8 cellular contexts compared by ENCODE assay signal in the genomic region with DNA sequence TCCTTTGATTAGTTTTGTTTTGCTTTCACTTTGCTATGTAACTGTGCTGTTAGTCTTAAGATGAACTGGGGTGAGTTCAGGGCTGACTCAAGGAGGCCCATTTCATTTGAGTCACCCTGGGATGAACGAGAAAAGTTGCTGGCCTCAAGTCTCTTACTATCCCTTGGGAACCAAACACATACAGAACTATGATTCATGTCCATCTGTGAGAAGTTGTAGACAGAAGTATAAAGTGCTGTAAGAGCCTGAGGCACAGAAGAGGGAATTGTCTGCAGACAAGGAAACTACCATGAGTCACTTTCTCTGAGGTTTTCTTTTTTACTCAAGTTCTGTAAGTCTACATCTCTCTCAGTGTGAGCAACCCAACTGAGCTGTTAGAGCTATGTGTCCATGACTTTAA.
DNase-seq lines count a peak whose midpoint lies in the region; ATAC-seq lines count a peak whose summit lies in the region.

No MANE protein-coding gene starts in this region.

- H3K23ac ChIP-seq in neuronal stem cell (ENCODE audit: low read depth, low read length, poor library complexity), result no peak overlapping the region

- peak overlapping the region; percentile 10 for H3K27ac Mint-ChIP-seq in central memory CD8-positive, alpha-beta T cell (ENCODE audit: low read depth)

- no CpG with 5 or more reads among the region's 1 CpG for WGBS in neuronal stem cell (ENCODE audit: extremely low coverage in 2 of 2, insufficient read length in 2 of 2, insufficient replicate concordance in 1 of 2), 2 donors

- no peak overlapping the region for H4K8ac ChIP-seq in neuronal stem cell (ENCODE audit: low read depth, low read length)

- no peak overlapping the region for H3K18ac ChIP-seq in neuronal stem cell (ENCODE audit: low read length)

- peaks cover 4% of the 10 kb centered on the region for H3K4me1 Mint-ChIP-seq in central memory CD8-positive, alpha-beta T cell

- no peak overlapping the region for H3K14ac ChIP-seq in neuronal stem cell (ENCODE audit: low read length)

- peak overlapping the region; percentile 41 for H2AFZ ChIP-seq in neuronal stem cell (ENCODE audit: low read length)

- no peaks in the 10 kb centered on the region for H3K36me3 ChIP-seq in neuronal stem cell (replicated peaks in 1 of 2; ENCODE audit: control insufficient read depth in 2 of 2, insufficient read depth in 2 of 2, low read length in 2 of 2)

- ATAC-seq in GM18502 (IDR thresholded peaks at IDR 0.05; ENCODE audit: poor library complexity, unreplicated experiment), result peak; percentile 96
- ATAC-seq in GM21825 (IDR thresholded peaks at IDR 0.05; ENCODE audit: unreplicated experiment), result peak; percentile 88
- ATAC-seq in central memory CD8-positive, alpha-beta T cell (replicated peaks; ENCODE audit: extremely low read depth, poor library complexity, severe bottlenecking), result peak; percentile 55

- peaks cover 0 to 1% of the 10 kb centered on the region in 2 donors for H3K4me1 ChIP-seq in neuronal stem cell (ENCODE audit: control insufficient read depth in 2 of 2, insufficient read depth in 1 of 2, low read depth in 1 of 2, low read length in 2 of 2)

- H3K4me2 ChIP-seq in neuronal stem cell (ENCODE audit: insufficient read depth, low read length, poor library complexity, severe bottlenecking), result no peak overlapping the region

- no peaks in the 10 kb centered on the region for H3K27me3 ChIP-seq in neuronal stem cell (ENCODE audit: control insufficient read depth in 3 of 3, insufficient read depth in 3 of 3, low read depth in 1 of 3, low read length in 3 of 3)

- no peak overlapping the region for H3K4me3 ChIP-seq in neuronal stem cell (ENCODE audit: low read length in 2 of 2)

- H3K27me3 Mint-ChIP-seq in central memory CD8-positive, alpha-beta T cell, result no peaks in the 10 kb centered on the region

- H3K4ac ChIP-seq in neuronal stem cell (ENCODE audit: low read length), result no peak overlapping the region

- peak overlapping the region; percentile 51 for H3K4me3 Mint-ChIP-seq in central memory CD8-positive, alpha-beta T cell

- H3K79me1 ChIP-seq in neuronal stem cell (ENCODE audit: low read depth, low read length), result no peaks in the 10 kb centered on the region

- DNase-seq in M059J (ENCODE audit: low read depth) (peak; percentile 92), neuronal stem cell (ENCODE audit: low spot score) (no peak), midbrain (lab: John Stamatoyannopoulos, UW) (no peak), DMS153 treated with DMSO at 0.1 percent for 48 hours (lab: John Stamatoyannopoulos, UW; ENCODE audit: unreplicated experiment) (no peak), NCI-H2227 (lab: John Stamatoyannopoulos, UW; ENCODE audit: unreplicated experiment) (no peak)
- DNase-seq in central memory CD8-positive, alpha-beta T cell (ENCODE audit: low spot score in 2 of 2), result no peak

- no peak overlapping the region for H4K91ac ChIP-seq in neuronal stem cell (ENCODE audit: low read depth, low read length, poor library complexity)

- no peak overlapping the region for H2BK15ac ChIP-seq in neuronal stem cell (ENCODE audit: low read length)

- no peak overlapping the region for H2BK5ac ChIP-seq in neuronal stem cell (ENCODE audit: low read length)

- no peak overlapping the region for H2AK5ac ChIP-seq in neuronal stem cell (ENCODE audit: low read depth, low read length)

- H2BK120ac ChIP-seq in neuronal stem cell (ENCODE audit: low read depth, low read length), result no peak overlapping the region

- no peak overlapping the region for H3K9ac ChIP-seq in neuronal stem cell (ENCODE audit: low read depth, low read length, poor library complexity)

- no peaks in the 10 kb centered on the region for H3K36me3 Mint-ChIP-seq in central memory CD8-positive, alpha-beta T cell (ENCODE audit: insufficient read depth)

- peaks cover 1 to 4% of the 10 kb centered on the region in 2 donors for H3K9me3 ChIP-seq in neuronal stem cell (replicated peaks in 1 of 2; ENCODE audit: control insufficient read depth in 2 of 2, insufficient read depth in 1 of 2, low read depth in 1 of 2, low read length in 2 of 2)

- no peaks in the 10 kb centered on the region for H3K9me3 Mint-ChIP-seq in central memory CD8-positive, alpha-beta T cell

- H3K27ac ChIP-seq in neuronal stem cell (replicated peaks; ENCODE audit: low read length), result no peak overlapping the region

- H2BK12ac ChIP-seq in neuronal stem cell (ENCODE audit: low read length), result no peak overlapping the region
